Comparison of ENCODE assay signal across 8 cellular contexts in genomic region chr12:11650697-11651281, GRCh38. TPM values are rescaled to one million over a fixed set of nuclear protein-coding genes. Genes with fewer than 3 reads are reported as not detected.
DNase-seq lines count a peak whose midpoint lies in the region; ATAC-seq and TF ChIP-seq lines count a peak whose summit lies in the region.

No MANE protein-coding gene starts in this region.

- 8 to 14% (median 10%) methylated on average over 9 of the region's 9 CpGs for WGBS in psoas muscle, 3 donors

- DNase-seq in DMS153 (lab: John Stamatoyannopoulos, UW) (peak; percentile 15), DMS153 treated with DMSO at 0.1 percent for 48 hours (lab: John Stamatoyannopoulos, UW; ENCODE audit: unreplicated experiment) (no peak), NCI-H1694 treated with DMSO at 0.1 percent for 48 hours (lab: John Stamatoyannopoulos, UW) (peak; percentile 73), left ventricle myocardium inferior (no peak), psoas muscle (no peak)

- H3K27ac ChIP-seq in left ventricle myocardium inferior (replicated peaks) = peak overlapping the region; percentile 99
- peak overlapping the region; percentile 91 for H3K27ac ChIP-seq in psoas muscle

- peak overlapping the region; percentile 96 for H3K27ac Mint-ChIP-seq in activated naive CD4-positive, alpha-beta T cell treated with anti-CD3 and anti-CD28 coated beads, Interleukin-2, amount 50 U/mL, for 24 hours

- ATAC-seq in psoas muscle (peak in 1 of 4 donors; percentile 31), HG03039 (IDR thresholded peaks at IDR 0.05; ENCODE audit: unreplicated experiment) (no peak), GM19324 (IDR thresholded peaks at IDR 0.05; ENCODE audit: low FRiP score, unreplicated experiment) (no peak)

- H3K9me3 ChIP-seq in left ventricle myocardium inferior (replicated peaks) (no peaks in the 10 kb centered on the region), psoas muscle (no peaks in the 10 kb centered on the region)

- H3K36me3 ChIP-seq in left ventricle myocardium inferior = no peaks in the 10 kb centered on the region
- no peaks in the 10 kb centered on the region for H3K36me3 ChIP-seq in psoas muscle (ENCODE audit: insufficient read depth in 1 of 2, low read depth in 1 of 2)

- no peaks in the 10 kb centered on the region for H3K27me3 Mint-ChIP-seq in activated naive CD4-positive, alpha-beta T cell treated with anti-CD3 and anti-CD28 coated beads, Interleukin-2, amount 50 U/mL, for 24 hours

- peaks cover 56% of the 10 kb centered on the region for H3K4me1 Mint-ChIP-seq in activated naive CD4-positive, alpha-beta T cell treated with anti-CD3 and anti-CD28 coated beads, Interleukin-2, amount 50 U/mL, for 24 hours

- no peak for TF ChIP-seq CTCF in left ventricle myocardium inferior (IDR thresholded peaks at IDR 0.05; ENCODE audit: borderline replicate concordance)
- no peak for TF ChIP-seq CTCF in psoas muscle (IDR thresholded peaks at IDR 0.05)

- peak overlapping the region; percentile 97 for H3K4me3 Mint-ChIP-seq in activated naive CD4-positive, alpha-beta T cell treated with anti-CD3 and anti-CD28 coated beads, Interleukin-2, amount 50 U/mL, for 24 hours

- H3K9me3 Mint-ChIP-seq in activated naive CD4-positive, alpha-beta T cell treated with anti-CD3 and anti-CD28 coated beads, Interleukin-2, amount 50 U/mL, for 24 hours = no peaks in the 10 kb centered on the region

- no peaks in the 10 kb centered on the region for H3K36me3 Mint-ChIP-seq in activated naive CD4-positive, alpha-beta T cell treated with anti-CD3 and anti-CD28 coated beads, Interleukin-2, amount 50 U/mL, for 24 hours

- intact Hi-C loops in left ventricle myocardium inferior (cut with micrococcal nuclease) (loop anchor here (10.0 kb wide), 1 partner anchor 104 kb away; no protein-coding TSS in a partner anchor), psoas muscle (cut with DNase I) (loop anchor here (5.0 kb wide), 4 partner anchors 57 to 237 kb away; no protein-coding TSS in a partner anchor)

- H3K4me1 ChIP-seq in left ventricle myocardium inferior = peaks cover 63% of the 10 kb centered on the region
- peaks cover 43% of the 10 kb centered on the region for H3K4me1 ChIP-seq in psoas muscle

- H3K4me3 ChIP-seq in left ventricle myocardium inferior (peak overlapping the region; percentile 86), psoas muscle (peak overlapping the region; percentile 89)

- H3K27me3 ChIP-seq in left ventricle myocardium inferior (ENCODE audit: low read depth) = no peaks in the 10 kb centered on the region
- H3K27me3 ChIP-seq in psoas muscle (ENCODE audit: insufficient read depth in 3 of 3, low read length in 2 of 3) = no peaks in the 10 kb centered on the region

RNA-seq across cellular contexts. Expression of gene ETV6, which starts 1.3 kb away (rescaled TPM):
- total RNA-seq in left ventricle myocardium inferior = 16.9 TPM
- total RNA-seq in psoas muscle = 10 to 100 TPM in 2 of 4 donors, 1 to 10 TPM in 2; 4.5 to 22.9 (median 11.1) TPM
- polyA plus RNA-seq in psoas muscle = 1 to 10 TPM; 2.8 to 4.9 (median 3.5) TPM

Comparison
In these comparisons a context has a peak if more than half of its experiments do, and no peak if none do; other contexts are left out.
1. DNase-seq: peak in DMS153 (single experiment) and NCI-H1694 treated with DMSO at 0.1 percent for 48 hours (single experiment); none in DMS153 treated with DMSO at 0.1 percent for 48 hours (single experiment), left ventricle myocardium inferior (single experiment) and psoas muscle (0 of 2).